Comparison of ENCODE assay signal across 8 cellular contexts in the genomic region with DNA sequence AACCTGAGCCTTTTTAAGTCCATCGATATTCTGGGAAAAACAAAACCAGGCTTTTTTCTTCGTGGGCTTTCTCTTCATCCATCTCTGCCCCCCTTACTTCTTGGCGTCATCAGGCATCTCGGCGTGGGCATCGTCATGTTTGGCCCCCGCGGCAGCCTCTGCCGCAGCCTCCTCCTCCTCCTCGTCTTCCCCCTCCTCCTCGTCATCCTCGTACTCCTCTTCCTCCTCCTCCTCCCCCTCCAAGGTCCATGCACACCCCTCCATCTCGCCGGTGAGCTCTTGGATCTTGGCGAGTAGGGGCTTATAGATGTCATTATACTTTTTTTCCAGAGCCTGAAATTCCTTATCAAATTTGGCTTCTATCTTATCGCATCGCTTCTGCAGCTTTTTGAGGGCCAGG. TPM values are rescaled to one million over a fixed set of nuclear protein-coding genes. Genes with fewer than 3 reads are reported as not detected.
DNase-seq lines count a peak whose midpoint lies in the region; ATAC-seq and TF ChIP-seq lines count a peak whose summit lies in the region.

No MANE protein-coding gene starts in this region.

- peaks cover 11% of the 10 kb centered on the region for H3K4me1 Mint-ChIP-seq in activated naive CD4-positive, alpha-beta T cell treated with anti-CD3 and anti-CD28 coated beads for 36 hours (ENCODE audit: low read depth)
- H3K4me1 Mint-ChIP-seq in progenitor cell of endocrine pancreas (ENCODE audit: low read depth): peaks cover 3% of the 10 kb centered on the region

- no peak for ATAC-seq in HG03378 (IDR thresholded peaks at IDR 0.05; ENCODE audit: unreplicated experiment)

- CTCF ChIA-PET in activated naive CD4-positive, alpha-beta T cell treated with anti-CD3 and anti-CD28 coated beads for 36 hours (lab: Charles Lee): interaction anchor here (1.6 kb wide), 1 partner anchor 157 kb away, joined by 5 read pairs; no protein-coding TSS in a partner anchor

- peak; percentile 16 for DNase-seq in stimulated activated CD4-positive, alpha-beta T cell treated with anti-CD3 and anti-CD28 coated beads, Interleukin-12 subunit alpha, Interleukin-12 subunit beta, amount 100 ng/mL, for 4 hours
- DNase-seq in stimulated activated CD4-positive, alpha-beta T cell treated with anti-CD3 and anti-CD28 coated beads, Interleukin-2, amount 100 ng/mL, for 48 hours: no peak
- DNase-seq in activated naive CD4-positive, alpha-beta T cell treated with anti-CD3 and anti-CD28 coated beads for 36 hours: peak; percentile 28
- peak in 33 of 42 donors; percentile 9 to 70 (median 38) for DNase-seq in head of caudate nucleus
- no peak for DNase-seq in progenitor cell of endocrine pancreas (ENCODE audit: low spot score, unreplicated experiment)
- no peak for DNase-seq in hippocampal formation (lab: John Stamatoyannopoulos, UW)
- DNase-seq in AML-193 (lab: John Stamatoyannopoulos, UW): no peak

- H3K27ac Mint-ChIP-seq in activated naive CD4-positive, alpha-beta T cell treated with anti-CD3 and anti-CD28 coated beads for 36 hours: peak overlapping the region; percentile 78
- no peak overlapping the region for H3K27ac Mint-ChIP-seq in progenitor cell of endocrine pancreas

- H3K36me3 Mint-ChIP-seq in activated naive CD4-positive, alpha-beta T cell treated with anti-CD3 and anti-CD28 coated beads for 36 hours (ENCODE audit: low read depth): peaks cover 2% of the 10 kb centered on the region
- peaks cover 1% of the 10 kb centered on the region for H3K36me3 Mint-ChIP-seq in progenitor cell of endocrine pancreas (ENCODE audit: insufficient read depth)

- no peaks in the 10 kb centered on the region for H3K27me3 Mint-ChIP-seq in activated naive CD4-positive, alpha-beta T cell treated with anti-CD3 and anti-CD28 coated beads for 36 hours (ENCODE audit: low read depth)
- H3K27me3 Mint-ChIP-seq in progenitor cell of endocrine pancreas: no peaks in the 10 kb centered on the region

- H3K4me3 Mint-ChIP-seq in activated naive CD4-positive, alpha-beta T cell treated with anti-CD3 and anti-CD28 coated beads for 36 hours: peak overlapping the region; percentile 82
- H3K4me3 Mint-ChIP-seq in progenitor cell of endocrine pancreas (ENCODE audit: low read depth): peak overlapping the region; percentile 82

- TF ChIP-seq CTCF in progenitor cell of endocrine pancreas (IDR thresholded peaks at IDR 0.05; ENCODE audit: unreplicated experiment): no peak

- H3K9me3 Mint-ChIP-seq in activated naive CD4-positive, alpha-beta T cell treated with anti-CD3 and anti-CD28 coated beads for 36 hours: no peaks in the 10 kb centered on the region
- no peaks in the 10 kb centered on the region for H3K9me3 Mint-ChIP-seq in progenitor cell of endocrine pancreas (ENCODE audit: low read depth)

- intact Hi-C loops in activated naive CD4-positive, alpha-beta T cell treated with anti-CD3 and anti-CD28 coated beads for 36 hours (cut with micrococcal nuclease): loop anchor here (5.0 kb wide), 1 partner anchor 415 kb away; the partner anchor contains the start of gene TIGD2
- intact Hi-C loops in head of caudate nucleus (cut with DNase I): no loop called here

RNA-seq across cellular contexts. Expression of gene NAP1L5, which starts 0.5 kb away (rescaled TPM):
- total RNA-seq in activated naive CD4-positive, alpha-beta T cell treated with anti-CD3 and anti-CD28 coated beads for 36 hours: 1 to 10 TPM; 3.5 to 3.9 TPM
- total RNA-seq in progenitor cell of endocrine pancreas: 3.6 and 3.9 TPM in 2 replicates

Comparison
In these comparisons a context has a peak if more than half of its experiments do, and no peak if none do; other contexts are left out.
1. DNase-seq: peak in stimulated activated CD4-positive, alpha-beta T cell treated with anti-CD3 and anti-CD28 coated beads, Interleukin-12 subunit alpha, Interleukin-12 subunit beta, amount 100 ng/mL, for 4 hours (single experiment), activated naive CD4-positive, alpha-beta T cell treated with anti-CD3 and anti-CD28 coated beads for 36 hours (single experiment) and head of caudate nucleus (33 of 42); none in stimulated activated CD4-positive, alpha-beta T cell treated with anti-CD3 and anti-CD28 coated beads, Interleukin-2, amount 100 ng/mL, for 48 hours (0 of 2), progenitor cell of endocrine pancreas (single experiment), hippocampal formation (0 of 2) and AML-193 (0 of 2).